ENCODE assay signal across 18 cellular contexts in the genomic region with DNA sequence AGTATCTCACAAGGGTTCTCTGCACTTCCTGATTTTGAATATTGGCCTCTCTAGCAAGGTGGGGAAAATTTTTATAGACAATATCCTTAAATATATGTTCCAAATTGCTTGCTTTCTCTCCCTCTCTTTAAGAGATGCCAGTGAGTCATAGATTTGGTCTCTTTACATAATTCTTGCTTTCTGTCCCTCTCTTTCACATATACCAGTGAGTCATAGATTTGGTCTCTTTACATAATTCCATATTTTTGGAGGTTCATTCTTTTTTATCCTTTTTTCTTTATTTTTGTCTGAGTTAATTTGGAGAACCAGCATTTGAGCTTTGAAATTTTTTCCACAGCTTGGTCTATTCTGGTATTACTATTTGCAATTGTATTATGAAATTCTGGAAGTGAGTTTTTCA.
"Had no signal": no experiment of that assay in that cellular context is flagged by ENCODE, and none has a peak within 500 bp of the region (broad histone marks: within the 10 kb centered on the region; RNA-seq: fewer than 3 reads in every experiment).

No MANE protein-coding gene starts in this region.

- H3K4me3 ChIP-seq: adrenal gland, esophagus squamous epithelium, lower lobe of right lung, skin epidermis, tibial artery, uterus had no signal

- H3K9ac ChIP-seq: parathyroid adenoma had no signal

- H3K27me3 Mint-ChIP-seq: T-helper 17 cell had no signal

- H3K9me3 Mint-ChIP-seq: activated CD4-positive, alpha-beta T cell treated with anti-CD3 and anti-CD28 coated beads, Interleukin-2, amount 10 ng/mL, durations not matched to agents 7 days and 5 days; WTC11 had no signal

- H3K27ac Mint-ChIP-seq: activated CD4-positive, alpha-beta T cell treated with anti-CD3 and anti-CD28 coated beads, Interleukin-2, amount 10 ng/mL, durations not matched to agents 7 days and 5 days; brain; naive B cell; stimulated activated naive CD8-positive, alpha-beta T cell treated with anti-CD3 and anti-CD28 coated beads, Interleukin-15, amount 100 ng/mL, for 72 hours; T-helper 17 cell; WTC11 had no signal

- H3K9me3 ChIP-seq: adrenal gland, esophagus squamous epithelium, lower lobe of right lung, uterus had no signal

- H3K4me1 Mint-ChIP-seq: activated CD4-positive, alpha-beta T cell treated with anti-CD3 and anti-CD28 coated beads, Interleukin-2, amount 10 ng/mL, durations not matched to agents 7 days and 5 days; brain; naive B cell; stimulated activated naive CD8-positive, alpha-beta T cell treated with anti-CD3 and anti-CD28 coated beads, Interleukin-15, amount 100 ng/mL, for 72 hours; T-helper 17 cell had no signal

- H3K4me1 ChIP-seq: adrenal gland, esophagus squamous epithelium, lower lobe of right lung, parathyroid adenoma, tibial artery, uterus had no signal

- DNase-seq: activated CD4-positive, alpha-beta T cell treated with anti-CD3 and anti-CD28 coated beads, Interleukin-2, amount 10 ng/mL, durations not matched to agents 7 days and 5 days; activated CD8-positive, alpha-beta memory T cell treated with anti-CD3 and anti-CD28 coated beads for 24 hours; activated naive CD4-positive, alpha-beta T cell treated with Interleukin-2 at 50 U/mL for 16 hours; adrenal gland; esophagus squamous epithelium; lower lobe of right lung; midbrain; naive B cell; retina; stimulated activated CD4-positive, alpha-beta T cell treated with anti-CD3 and anti-CD28 coated beads, Interleukin-4, amount 100 ng/mL, for 4 hours; stimulated activated naive CD8-positive, alpha-beta T cell treated with anti-CD3 and anti-CD28 coated beads, Interleukin-15, amount 100 ng/mL, for 72 hours; T-helper 17 cell; tibial artery; uterus had no signal

- H3K79me2 ChIP-seq: parathyroid adenoma had no signal

- H2AFZ ChIP-seq: parathyroid adenoma had no signal

- H3K27ac ChIP-seq: adrenal gland, esophagus squamous epithelium, lower lobe of right lung, parathyroid adenoma, skin epidermis, tibial artery, uterus had no signal

- H3K4me3 Mint-ChIP-seq: activated CD4-positive, alpha-beta T cell treated with anti-CD3 and anti-CD28 coated beads, Interleukin-2, amount 10 ng/mL, durations not matched to agents 7 days and 5 days; brain; naive B cell; stimulated activated naive CD8-positive, alpha-beta T cell treated with anti-CD3 and anti-CD28 coated beads, Interleukin-15, amount 100 ng/mL, for 72 hours; T-helper 17 cell; WTC11 had no signal

- ATAC-seq: lower lobe of right lung; stimulated activated naive CD8-positive, alpha-beta T cell treated with anti-CD3 and anti-CD28 coated beads, Interleukin-15, amount 100 ng/mL, for 72 hours; T-helper 17 cell; WTC11 had no signal

- H3K36me3 ChIP-seq: adrenal gland, esophagus squamous epithelium, lower lobe of right lung, tibial artery, uterus had no signal

- H3K27me3 ChIP-seq: adrenal gland, esophagus squamous epithelium, tibial artery, uterus had no signal

- H3K36me3 Mint-ChIP-seq: brain, WTC11 had no signal
